19 cellular contexts compared by ENCODE assay signal in genomic region chr4:38634047-38634759, GRCh38.
"Had no signal": no experiment of that assay in that cellular context is flagged by ENCODE, and none has a peak within 500 bp of the region (broad histone marks: within the 10 kb centered on the region; RNA-seq: fewer than 3 reads in every experiment).

No MANE protein-coding gene starts in this region.

- H3K27ac ChIP-seq: cardiac muscle cell, prostate gland, right lobe of liver, spleen, upper lobe of right lung had no signal

- H3K9me3 ChIP-seq: prostate gland, right lobe of liver, spleen, upper lobe of right lung had no signal

- ATAC-seq: activated CD4-positive, CD25-positive, alpha-beta regulatory T cell treated with anti-CD3 and anti-CD28 coated beads, Interleukin-2, amount 50 U/mL, for 24 hours; activated naive CD4-positive, alpha-beta T cell treated with anti-CD3 and anti-CD28 coated beads, Interleukin-2, amount 50 U/mL, for 72 hours; activated T-cell treated with anti-CD3 and anti-CD28 coated beads, Interleukin-2, amount 50 U/mL, for 4 hours; naive thymus-derived CD4-positive, alpha-beta T cell; right lobe of liver; stimulated activated memory B cell treated with anti-CD40 and anti-IgM and Interleukin-4, amounts not matched to agents 10 μg/mL and 1 μg/mL and 100 μg/mL, for 72 hours; upper lobe of right lung had no signal

- H3K4me1 ChIP-seq: prostate gland, right lobe of liver, spleen, upper lobe of right lung had no signal

- DNase-seq: activated CD4-positive, alpha-beta memory T cell treated with anti-CD3 and anti-CD28 coated beads for 36 hours; activated effector memory CD4-positive, alpha-beta T cell treated with anti-CD3 and anti-CD28 coated beads, Interleukin-2, amount 50 U/mL, for 16 hours; activated T-cell treated with anti-CD3 and anti-CD28 coated beads, Interleukin-2, amount 50 U/mL, for 4 hours; anterior cingulate cortex; effector CD4-positive, alpha-beta T cell; left cardiac atrium; naive thymus-derived CD4-positive, alpha-beta T cell; nucleus accumbens; right lobe of liver; spleen; stimulated activated CD4-positive, alpha-beta T cell treated with anti-CD3 and anti-CD28 coated beads, Interleukin-1b, Interleukin-23, amount 100 ng/mL, for 48 hours; substantia nigra; upper lobe of right lung had no signal

- H3K36me3 ChIP-seq: cardiac muscle cell, prostate gland, right lobe of liver, spleen, upper lobe of right lung had no signal

- H3K4me3 ChIP-seq: cardiac muscle cell, prostate gland, right lobe of liver, spleen, upper lobe of right lung had no signal

- FAIRE-seq: colon had no signal

- H3K27me3 ChIP-seq: cardiac muscle cell, right lobe of liver, spleen, upper lobe of right lung had no signal
